ENCODE assay signal across 32 cellular contexts in the genomic region with DNA sequence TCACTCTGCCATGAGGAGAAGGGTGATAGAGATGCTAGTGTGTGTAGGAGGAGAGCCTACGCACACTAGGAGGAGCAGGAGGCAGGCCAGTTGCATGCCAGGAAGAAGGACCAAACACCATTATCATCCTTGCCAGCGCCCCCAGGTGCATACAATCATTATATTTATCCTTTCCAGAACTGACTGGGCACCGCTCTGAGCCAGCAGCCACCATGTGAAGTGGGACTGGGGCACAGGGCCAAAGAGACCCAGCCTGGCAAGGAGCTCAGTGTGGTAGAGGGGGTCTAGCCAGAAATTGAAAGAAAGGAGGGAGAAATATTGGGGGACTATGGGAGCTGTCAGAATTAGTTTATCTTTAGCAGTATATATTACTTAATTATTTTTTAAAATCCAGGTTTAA. TPM values are rescaled to one million over a fixed set of nuclear protein-coding genes. Genes with fewer than 3 reads are reported as not detected.
"Had no signal": no experiment of that assay in that cellular context is flagged by ENCODE, and none has a peak within 500 bp of the region (broad histone marks: within the 10 kb centered on the region; RNA-seq: fewer than 3 reads in every experiment).

No MANE protein-coding gene starts in this region.

- H3K4me1 ChIP-seq: ascending aorta had no signal

- ATAC-seq: activated CD8-positive, alpha-beta T cell treated with anti-CD3 and anti-CD28 coated beads for 36 hours; activated T-cell treated with anti-CD3 and anti-CD28 coated beads, Interleukin-2, amount 50 U/mL, for 72 hours had no signal

- H3K4me3 ChIP-seq: ascending aorta had no signal

- DNase-seq: activated B cell treated with CpG ODN at 0.5 μM for 24 hours; activated CD4-positive, alpha-beta T cell treated with anti-CD3 and anti-CD28 coated beads for 4 hours; activated CD4-positive, CD25-positive, alpha-beta regulatory T cell treated with anti-CD3 and anti-CD28 coated beads, Interleukin-2, amount 50 U/mL, for 72 hours; activated CD8-positive, alpha-beta T cell treated with anti-CD3 and anti-CD28 coated beads for 36 hours; activated gamma-delta T cell; activated naive CD4-positive, alpha-beta T cell treated with Interleukin-2 at 50 U/mL for 16 hours; activated naive CD8-positive, alpha-beta T cell treated with anti-CD3 and anti-CD28 coated beads, Interleukin-2, amount 10 ng/mL, durations not matched to agents 7 days and 5 days; activated T-cell treated with anti-CD3 and anti-CD28 coated beads, Interleukin-2, amount 50 U/mL, for 1 hour; activated T-cell treated with anti-CD3 and anti-CD28 coated beads, Interleukin-2, amount 50 U/mL, for 72 hours; amygdala; Kasumi-1; KG1; MM.1S; NCI-H1105 treated with DMSO at 0.1 percent for 48 hours; NCI-H1436 treated with DMSO at 0.1 percent for 48 hours; NCI-H187 treated with DMSO at 0.1 percent for 48 hours; NCI-H2171 treated with DMSO at 0.1 percent for 48 hours; NCI-H2227 treated with DMSO at 0.1 percent for 48 hours; NCI-H446 treated with DMSO at 0.1 percent for 48 hours; NCI-H524; OCI-M1; Right ventricle myocardium superior; SW 1271; T-helper 1 cell; T-helper 2 cell; T-helper 9 cell had no signal

- H3K4me3 Mint-ChIP-seq: activated B cell treated with CpG ODN at 0.5 μM for 24 hours; activated CD8-positive, alpha-beta T cell treated with anti-CD3 and anti-CD28 coated beads for 36 hours; activated naive CD4-positive, alpha-beta T cell treated with anti-CD3 and anti-CD28 coated beads, Interleukin-2, amount 50 U/mL, for 24 hours; activated naive CD8-positive, alpha-beta T cell treated with anti-CD3 and anti-CD28 coated beads, Interleukin-2, amount 10 ng/mL, durations not matched to agents 7 days and 5 days; activated T-cell treated with anti-CD3 and anti-CD28 coated beads, Interleukin-2, amount 50 U/mL, for 72 hours had no signal

- H3K36me3 Mint-ChIP-seq: activated naive CD4-positive, alpha-beta T cell treated with anti-CD3 and anti-CD28 coated beads, Interleukin-2, amount 50 U/mL, for 24 hours; activated naive CD8-positive, alpha-beta T cell treated with anti-CD3 and anti-CD28 coated beads, Interleukin-2, amount 10 ng/mL, durations not matched to agents 7 days and 5 days had no signal

- H3K27me3 ChIP-seq: ascending aorta had no signal

- H3K36me3 ChIP-seq: ascending aorta had no signal

- H3K27ac Mint-ChIP-seq: activated B cell treated with CpG ODN at 0.5 μM for 24 hours; activated CD8-positive, alpha-beta T cell treated with anti-CD3 and anti-CD28 coated beads for 36 hours; activated naive CD4-positive, alpha-beta T cell treated with anti-CD3 and anti-CD28 coated beads, Interleukin-2, amount 50 U/mL, for 24 hours; activated naive CD8-positive, alpha-beta T cell treated with anti-CD3 and anti-CD28 coated beads, Interleukin-2, amount 10 ng/mL, durations not matched to agents 7 days and 5 days; activated T-cell treated with anti-CD3 and anti-CD28 coated beads, Interleukin-2, amount 50 U/mL, for 72 hours; activated T-helper 2 cell treated with anti-CD3 and anti-CD28 coated beads, Interferon-gamma antibody, Interleukin-2, Interleukin-4, amounts not matched to agents 10 μg/mL and 5 μg/mL and 100 μg/mL, durations not matched to agents 14 hours and 24 hours and 36 hours had no signal

- H3K9me3 Mint-ChIP-seq: activated CD8-positive, alpha-beta T cell treated with anti-CD3 and anti-CD28 coated beads for 36 hours; activated naive CD4-positive, alpha-beta T cell treated with anti-CD3 and anti-CD28 coated beads, Interleukin-2, amount 50 U/mL, for 24 hours; activated naive CD8-positive, alpha-beta T cell treated with anti-CD3 and anti-CD28 coated beads, Interleukin-2, amount 10 ng/mL, durations not matched to agents 7 days and 5 days had no signal

- H3K9me3 ChIP-seq: ascending aorta had no signal

- H3K27ac ChIP-seq: ascending aorta, VCaP had no signal

- H3K4me1 Mint-ChIP-seq: activated B cell treated with CpG ODN at 0.5 μM for 24 hours; activated naive CD4-positive, alpha-beta T cell treated with anti-CD3 and anti-CD28 coated beads, Interleukin-2, amount 50 U/mL, for 24 hours; activated naive CD8-positive, alpha-beta T cell treated with anti-CD3 and anti-CD28 coated beads, Interleukin-2, amount 10 ng/mL, durations not matched to agents 7 days and 5 days had no signal

RNA-seq across cellular contexts. Expression of gene GPR148, which starts 8.3 kb away (rescaled TPM):
- total RNA-seq: activated B cell treated with CpG ODN at 0.5 μM for 24 hours; activated CD8-positive, alpha-beta memory T cell treated with anti-CD3 and anti-CD28 coated beads for 36 hours; activated CD8-positive, alpha-beta T cell treated with anti-CD3 and anti-CD28 coated beads for 36 hours; activated naive CD8-positive, alpha-beta T cell treated with anti-CD3 and anti-CD28 coated beads, Interleukin-2, amount 10 ng/mL, durations not matched to agents 7 days and 5 days; activated T-cell treated with anti-CD3 and anti-CD28 coated beads, Interleukin-2, amount 50 U/mL, for 72 hours; activated T-helper 2 cell treated with anti-CD3 and anti-CD28 coated beads, Interferon-gamma antibody, Interleukin-2, Interleukin-4, amounts not matched to agents 10 μg/mL and 5 μg/mL and 100 μg/mL, durations not matched to agents 14 hours and 24 hours and 36 hours; ascending aorta; cardiac septum; Right ventricle myocardium superior had no signal

RNA-seq across cellular contexts. Expression of gene AMER3, which starts 34.8 kb away (rescaled TPM):
- total RNA-seq: activated B cell treated with CpG ODN at 0.5 μM for 24 hours; activated CD8-positive, alpha-beta memory T cell treated with anti-CD3 and anti-CD28 coated beads for 36 hours; activated CD8-positive, alpha-beta T cell treated with anti-CD3 and anti-CD28 coated beads for 36 hours; activated naive CD8-positive, alpha-beta T cell treated with anti-CD3 and anti-CD28 coated beads, Interleukin-2, amount 10 ng/mL, durations not matched to agents 7 days and 5 days; activated T-cell treated with anti-CD3 and anti-CD28 coated beads, Interleukin-2, amount 50 U/mL, for 72 hours; activated T-helper 2 cell treated with anti-CD3 and anti-CD28 coated beads, Interferon-gamma antibody, Interleukin-2, Interleukin-4, amounts not matched to agents 10 μg/mL and 5 μg/mL and 100 μg/mL, durations not matched to agents 14 hours and 24 hours and 36 hours; ascending aorta; cardiac septum; Right ventricle myocardium superior had no signal
